In the genomic region with DNA sequence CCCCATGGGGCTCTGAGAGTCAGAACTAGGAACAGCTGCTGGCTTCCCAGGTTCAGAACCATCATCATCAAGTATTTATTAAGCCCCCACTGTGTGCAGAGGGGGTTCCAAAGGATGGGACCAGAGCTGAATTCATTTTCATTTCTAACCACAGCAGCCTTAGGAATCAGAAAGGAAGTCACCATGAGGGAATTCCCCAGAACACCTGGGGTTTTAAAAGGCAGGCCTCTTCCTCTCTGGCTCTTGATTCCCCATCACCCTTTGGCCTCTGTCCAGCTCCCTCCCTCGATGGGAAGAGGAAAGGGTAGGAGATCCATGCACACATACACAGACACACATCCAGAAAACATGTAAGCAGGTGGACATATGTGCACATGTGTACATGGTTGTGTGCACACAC, we compare ENCODE assay signal across 24 cellular contexts. TPM values are rescaled to one million over a fixed set of nuclear protein-coding genes. Genes with fewer than 3 reads are reported as not detected.
DNase-seq lines count a peak whose midpoint lies in the region; ATAC-seq and TF ChIP-seq lines count a peak whose summit lies in the region.
"Had no signal": no experiment of that assay in that cellular context is flagged by ENCODE, and none has a peak within 500 bp of the region (broad histone marks: within the 10 kb centered on the region; RNA-seq: fewer than 3 reads in every experiment).

No MANE protein-coding gene starts in this region.

- POLR2A ChIA-PET in HEK293 (lab: Yijun Ruan, JAX) = no interaction called here

- peaks cover 5% of the 10 kb centered on the region for H3K4me1 ChIP-seq in HEK293 (ENCODE audit: control insufficient read depth, insufficient read depth, low read length)

- H3K27me3 Mint-ChIP-seq in neural crest cell (ENCODE audit: low read depth) = peaks cover 28% of the 10 kb centered on the region

- H3K4me3 ChIP-seq in HEK293 (ENCODE audit: low read depth, low read length) = no peak overlapping the region
- H3K4me3 ChIP-seq: heart right ventricle had no signal

- peak overlapping the region; percentile 62 for H3K27ac Mint-ChIP-seq in neural crest cell (ENCODE audit: unreplicated experiment)
- H3K27ac Mint-ChIP-seq: stimulated activated effector memory CD8-positive, alpha-beta T cell treated with anti-CD3 and anti-CD28 coated beads, Interleukin-12 subunit alpha, Interleukin-12 subunit beta, amount 100 ng/mL, for 72 hours; T-helper 1 cell treated with Interleukin-12 subunit alpha and Interleukin-12 subunit beta and Interleukin-4 antibody, amounts not matched to agents 30 μg/mL and 1 μg/mL, for 36 hours had no signal

- no peaks in the 10 kb centered on the region for H3K36me3 ChIP-seq in HEK293 (ENCODE audit: control insufficient read depth in 2 of 2, insufficient read depth in 1 of 2, low read length in 2 of 2)
- H3K36me3 ChIP-seq: heart right ventricle had no signal

- H3K27ac ChIP-seq in HEK293 (ENCODE audit: extremely low read depth, low read depth, low read length) = no peak overlapping the region
- H3K27ac ChIP-seq: heart right ventricle, SK-N-MC had no signal

- TF ChIP-seq CTCF in HEK293 (tag by site-specific recombination; IDR thresholded peaks at IDR 0.05) (no peak), neural crest cell (conservative IDR thresholded peaks at IDR 0.05) (no peak)

- no peaks in the 10 kb centered on the region for H3K36me3 Mint-ChIP-seq in neural crest cell (ENCODE audit: low read depth)
- H3K36me3 Mint-ChIP-seq: brain; stimulated activated effector memory CD8-positive, alpha-beta T cell treated with anti-CD3 and anti-CD28 coated beads, Interleukin-12 subunit alpha, Interleukin-12 subunit beta, amount 100 ng/mL, for 72 hours had no signal

- no peaks in the 10 kb centered on the region for H3K9me3 Mint-ChIP-seq in neural crest cell
- H3K9me3 Mint-ChIP-seq: stimulated activated effector memory CD8-positive, alpha-beta T cell treated with anti-CD3 and anti-CD28 coated beads, Interleukin-12 subunit alpha, Interleukin-12 subunit beta, amount 100 ng/mL, for 72 hours; T-helper 1 cell treated with Interleukin-12 subunit alpha and Interleukin-12 subunit beta and Interleukin-4 antibody, amounts not matched to agents 30 μg/mL and 1 μg/mL, for 36 hours had no signal

- DNase-seq in DMS53 (lab: John Stamatoyannopoulos, UW) (peak; percentile 56), DMS53 treated with DMSO at 0.1 percent for 48 hours (lab: John Stamatoyannopoulos, UW; ENCODE audit: unreplicated experiment) (no peak), SHP77 (lab: John Stamatoyannopoulos, UW) (peak; percentile 15 to 53), neural crest cell (ENCODE audit: low read depth, low spot score) (no peak), NCI-H146 (lab: John Stamatoyannopoulos, UW) (no peak)
- DNase-seq: 8988T; activated CD4-positive, alpha-beta T cell treated with anti-CD3 and anti-CD28 coated beads for 48 hours; activated naive CD4-positive, alpha-beta T cell; AML-193; erythroblast; heart right ventricle; KG1; left cardiac atrium; MV-4-11; NCI-H446 treated with DMSO at 0.1 percent for 48 hours; nucleus accumbens had no signal

- peaks cover 34% of the 10 kb centered on the region for H3K4me1 Mint-ChIP-seq in neural crest cell

- CTCF ChIA-PET in HEK293 (lab: Yijun Ruan, JAX) = interaction anchor here (0.6 to 2.2 kb wide), 6 partner anchors 12 to 293 kb away, joined by 3 to 9 read pairs (median 3); no protein-coding TSS in a partner anchor

- ATAC-seq in GM21367 (IDR thresholded peaks at IDR 0.05; ENCODE audit: unreplicated experiment) (no peak), HG03469 (IDR thresholded peaks at IDR 0.05; ENCODE audit: unreplicated experiment) (no peak)
- ATAC-seq: heart right ventricle; left cardiac atrium; stimulated activated effector memory CD8-positive, alpha-beta T cell treated with anti-CD3 and anti-CD28 coated beads, Interleukin-12 subunit alpha, Interleukin-12 subunit beta, amount 100 ng/mL, for 72 hours had no signal

- no peak overlapping the region for H3K4me3 Mint-ChIP-seq in neural crest cell
- H3K4me3 Mint-ChIP-seq: stimulated activated effector memory CD8-positive, alpha-beta T cell treated with anti-CD3 and anti-CD28 coated beads, Interleukin-12 subunit alpha, Interleukin-12 subunit beta, amount 100 ng/mL, for 72 hours; T-helper 1 cell treated with Interleukin-12 subunit alpha and Interleukin-12 subunit beta and Interleukin-4 antibody, amounts not matched to agents 30 μg/mL and 1 μg/mL, for 36 hours had no signal

- no peaks in the 10 kb centered on the region for H3K9me3 ChIP-seq in HEK293 (ENCODE audit: control insufficient read depth, insufficient read depth, low read depth, low read length)
- H3K9me3 ChIP-seq: heart right ventricle had no signal

TF ChIP-seq in HEK293, 187 proteins besides CTCF, POLR2A, EP300 and RAD21:
- TF ChIP-seq ZIC2 (tag by site-specific recombination; IDR thresholded peaks at IDR 0.05) (peak; percentile 75), MEIS1 (CRISPR knock-in tag; IDR thresholded peaks at IDR 0.05; ENCODE audit: borderline replicate concordance) (no peak)
TF ChIP-seq in HEK293: peak in this region for 1.

RNA-seq across cellular contexts. Expression of gene KCNN3, which starts 1.3 kb away (rescaled TPM):
- 0.84 and 1.1 TPM in 2 replicates for total RNA-seq in neural crest cell
- total RNA-seq: fibroblast of villous mesenchyme had no signal

Comparison
In these comparisons a context has a peak if more than half of its experiments do, and no peak if none do; other contexts are left out.
1. DNase-seq: peak in DMS53 (single experiment) and SHP77 (2 of 2); none in DMS53 treated with DMSO at 0.1 percent for 48 hours (single experiment), neural crest cell (single experiment) and NCI-H146 (single experiment).